8 cellular contexts compared by ENCODE assay signal in the genomic region with DNA sequence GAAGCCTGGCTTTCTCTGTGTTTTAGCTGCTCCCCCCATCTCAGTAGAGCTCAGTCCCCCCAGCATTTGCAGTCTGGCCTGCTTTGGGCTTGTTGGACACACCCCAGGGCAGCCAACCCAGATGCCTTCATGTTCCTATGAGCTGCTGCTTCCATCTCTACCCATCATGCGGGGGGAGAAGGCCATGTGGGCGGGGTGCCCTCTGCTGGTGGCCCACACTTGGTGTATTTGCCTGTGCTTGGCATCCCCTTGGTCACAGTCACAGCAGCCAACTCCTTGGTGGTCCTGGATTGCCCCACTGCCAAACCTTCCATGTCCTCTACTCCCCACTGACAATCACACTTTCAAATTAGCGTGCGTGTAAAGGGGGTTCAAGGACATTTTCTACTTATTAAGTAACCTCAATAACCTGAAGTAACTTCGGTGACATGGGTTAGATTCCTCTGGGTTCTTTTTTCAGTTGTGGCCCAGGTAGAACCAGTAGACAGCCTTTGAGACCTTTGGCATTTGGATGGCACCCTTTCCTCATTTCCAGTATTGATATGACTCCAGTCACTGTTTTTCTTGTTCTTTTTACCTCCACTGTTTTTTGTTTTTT. TPM values are rescaled to one million over a fixed set of nuclear protein-coding genes. Genes with fewer than 3 reads are reported as not detected.
DNase-seq lines count a peak whose midpoint lies in the region; ATAC-seq lines count a peak whose summit lies in the region.

No MANE protein-coding gene starts in this region.

- no peak overlapping the region for H3K4me3 ChIP-seq in MG63

- no peaks in the 10 kb centered on the region for H3K36me3 ChIP-seq in MG63

- no peaks in the 10 kb centered on the region for H3K27me3 ChIP-seq in MG63

- DNase-seq in DMS 273 (lab: John Stamatoyannopoulos, UW; ENCODE audit: unreplicated experiment) (peak; percentile 80), MG63 (peak; percentile 67), T1000 (lab: John Stamatoyannopoulos, UW) (peak; percentile 28), anterior cingulate cortex (lab: John Stamatoyannopoulos, UW) (peak in 48 of 58 donors; percentile 2 to 76 (median 44)), iPS DF 4.7 (ENCODE audit: extremely low read depth, low spot score) (peak; percentile 44)
- peak; percentile 81 for DNase-seq in stimulated activated CD4-positive, alpha-beta T cell treated with anti-CD3 and anti-CD28 coated beads, Interleukin-1b, Interleukin-23, amount 100 ng/mL, for 48 hours

- no peaks in the 10 kb centered on the region for H3K9me3 ChIP-seq in MG63

- peak; percentile 80 for ATAC-seq in GM21619 (IDR thresholded peaks at IDR 0.05; ENCODE audit: unreplicated experiment)
- no peak for ATAC-seq in HG03457 (IDR thresholded peaks at IDR 0.05; ENCODE audit: unreplicated experiment)

RNA-seq across cellular contexts. Expression of a gene that starts 42.8 kb away (rescaled TPM):
- total RNA-seq in MG63 (2014; rRNA removed; shearing (Covaris generic); ENCODE audit: low replicate concordance): 5.8 and 31.5 TPM in 2 replicates

Comparison
In these comparisons a context has a peak if more than half of its experiments do, and no peak if none do; other contexts are left out.
1. DNase-seq: peak in every context shown above with its lines; median percentile 81 in stimulated activated CD4-positive, alpha-beta T cell treated with anti-CD3 and anti-CD28 coated beads, Interleukin-1b, Interleukin-23, amount 100 ng/mL, for 48 hours; 80 in DMS 273; 67 in MG63; 44 in anterior cingulate cortex; 44 in iPS DF 4.7; 28 in T1000.